Comparison of ENCODE assay signal across 3 cellular contexts in the genomic region with DNA sequence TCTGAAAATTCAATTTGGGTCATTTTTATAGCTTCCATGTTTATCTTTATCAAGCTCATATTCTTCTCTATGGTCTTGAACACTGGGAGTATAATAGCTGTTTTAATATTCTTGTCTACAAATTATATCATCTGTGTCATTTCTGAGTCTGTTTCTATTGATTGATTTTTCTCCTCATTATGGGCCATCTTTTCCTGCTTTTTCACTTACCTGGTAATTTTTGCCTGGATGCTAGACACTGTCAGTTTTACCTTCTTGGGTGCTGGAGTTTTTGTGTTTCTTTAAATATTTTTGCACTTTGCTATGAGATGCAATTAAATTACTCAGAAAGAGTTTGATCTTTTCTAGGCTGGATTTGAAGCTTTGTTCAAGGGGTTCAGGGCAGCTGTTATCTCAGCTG.
"Had no signal": no experiment of that assay in that cellular context is flagged by ENCODE, and none has a peak within 500 bp of the region (broad histone marks: within the 10 kb centered on the region; RNA-seq: fewer than 3 reads in every experiment).

No MANE protein-coding gene starts in this region.

- H3K4me3 ChIP-seq: GM12878 had no signal

- ATAC-seq: GM12878 had no signal

- DNase-seq: GDM1, GF-D8 had no signal
